Comparison of ENCODE assay signal across 8 cellular contexts in the genomic region with DNA sequence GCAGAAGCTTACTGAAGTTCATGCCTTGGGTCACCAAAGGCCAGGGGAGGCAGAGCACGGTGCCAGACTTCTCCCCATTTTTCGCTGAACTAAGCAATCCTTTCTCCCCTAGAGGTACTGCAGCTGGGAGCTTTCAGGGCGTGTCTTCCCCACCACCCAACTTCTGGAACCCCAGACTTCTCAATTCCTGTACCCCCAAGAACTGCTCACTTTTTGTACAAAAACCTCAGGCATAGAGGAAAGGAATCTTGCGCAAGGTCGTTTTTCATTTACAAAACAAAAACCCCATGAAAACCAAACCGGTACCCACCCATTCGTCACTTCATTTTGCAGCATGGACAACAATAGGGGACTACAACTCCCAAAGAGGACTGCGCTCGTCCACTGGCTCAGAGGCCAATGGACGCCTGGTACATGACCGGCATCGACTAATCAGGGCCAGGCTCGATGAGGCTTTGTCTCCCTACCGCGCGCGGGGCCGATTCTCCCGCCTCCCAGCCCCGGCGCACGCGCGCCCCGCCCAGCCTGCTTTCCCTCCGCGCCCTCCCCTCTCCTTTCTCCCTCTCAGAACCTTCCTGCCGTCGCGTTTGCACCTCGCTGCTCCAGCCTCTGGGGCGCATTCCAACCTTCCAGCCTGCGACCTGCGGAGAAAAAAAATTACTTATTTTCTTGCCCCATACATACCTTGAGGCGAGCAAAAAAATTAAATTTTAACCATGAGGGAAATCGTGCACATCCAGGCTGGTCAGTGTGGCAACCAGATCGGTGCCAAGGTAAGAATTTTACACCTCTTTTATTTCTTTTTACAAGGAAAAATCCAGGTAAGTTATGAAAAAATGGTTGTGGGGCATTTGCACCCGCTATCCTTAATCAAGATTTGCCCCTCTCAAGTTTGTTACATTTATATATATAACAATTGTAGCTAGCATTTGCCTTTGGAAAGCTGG. TPM values are rescaled to one million over a fixed set of nuclear protein-coding genes. Genes with fewer than 3 reads are reported as not detected.
DNase-seq lines count a peak whose midpoint lies in the region; ATAC-seq, FAIRE-seq and TF ChIP-seq lines count a peak whose summit lies in the region.

A gene (plus strand): TSS at position 562 of the 947 bp plus-strand sequence. CDS start 155 bp downstream, at position 717.

- peak within 1 kb of the TSS; percentile 94 to 95 for H3K27ac ChIP-seq in lung (ENCODE audit: low read depth in 1 of 2, low read length in 1 of 2)

- no peaks in the 10 kb centered on the region for H3K27me3 ChIP-seq in lung (ENCODE audit: control insufficient read depth, insufficient read depth)

- peak within 1 kb of the TSS; percentile 58 for H3K4me3 ChIP-seq in lung

- peaks cover 7 to 10% of the 10 kb centered on the region in 2 donors for H3K4me1 ChIP-seq in lung (ENCODE audit: control insufficient read depth in 2 of 2, insufficient read depth in 2 of 2, low read length in 2 of 2)

- no peaks in the 10 kb centered on the region for H3K9me3 ChIP-seq in lung (ENCODE audit: control insufficient read depth in 2 of 2, insufficient read depth in 1 of 2, low read length in 1 of 2)

- WGBS in lung, 2 donors = 0 to 1% methylated on average over 38 of the region's 38 CpGs

- POLR2A ChIA-PET in activated CD8-positive, alpha-beta memory T cell treated with anti-CD3 and anti-CD28 coated beads for 36 hours (lab: Charles Lee) = interaction anchor here (0.6 to 8.4 kb wide), 6 partner anchors 8 to 105 kb away, joined by 3 to 98 read pairs (median 7); no protein-coding TSS in a partner anchor

- DNase-seq in CD1c-positive myeloid dendritic cell (ENCODE audit: extremely low spot score) (peak; percentile 98), HTR-8/SVneo (ENCODE audit: insufficient read length, low spot score) (peak; percentile 93), NOMO-1 treated with DMSO at 0.1 percent for 48 hours (lab: John Stamatoyannopoulos, UW; ENCODE audit: unreplicated experiment) (peak; percentile 99), lung (ENCODE audit: low spot score) (peak; percentile 96)
- peak; percentile 88 for DNase-seq in effector CD8-positive, alpha-beta T cell (lab: John Stamatoyannopoulos, UW)
- peak; percentile 89 to 94 (median 91) for DNase-seq in stimulated activated CD4-positive, alpha-beta T cell treated with anti-CD3 and anti-CD28 coated beads, TNF-alpha, amount 100 ng/mL, for 24 hours (ENCODE audit: low read depth in 3 of 3)

- TF ChIP-seq CTCF in lung (IDR thresholded peaks at IDR 0.05; ENCODE audit: control extremely low read depth, extremely low read depth) = no peak

- CTCF ChIA-PET in activated CD8-positive, alpha-beta memory T cell treated with anti-CD3 and anti-CD28 coated beads for 36 hours (lab: Charles Lee) = interaction anchor here (1.5 to 5.5 kb wide), 6 partner anchors 8 to 41 kb away, joined by 5 to 64 read pairs (median 28); no protein-coding TSS in a partner anchor

- FAIRE-seq in HTR-8/SVneo (lab: Jason Lieb, UNC) = peak; percentile 81

- ATAC-seq in GM19438 (IDR thresholded peaks at IDR 0.05; ENCODE audit: low read depth, unreplicated experiment) (peak; percentile 31), lung (ENCODE audit: insufficient read depth, low FRiP score) (peak; percentile 62)

- H3K36me3 ChIP-seq in lung (ENCODE audit: control insufficient read depth in 2 of 2, insufficient read depth in 2 of 2, low read length in 2 of 2) = peaks cover 6 to 12% of the 10 kb centered on the region in 2 donors

RNA-seq across cellular contexts. Expression of the gene that starts here (rescaled TPM):
- 1,000 to 10,000 TPM; 1,549 to 1,571 TPM for total RNA-seq in activated CD8-positive, alpha-beta memory T cell treated with anti-CD3 and anti-CD28 coated beads for 36 hours
- 100 to 1,000 TPM; 292 to 403 TPM for total RNA-seq in lung
- 100 to 1,000 TPM; 171 to 303 TPM for polyA plus RNA-seq in lung

Comparison
In these comparisons a context has a peak if more than half of its experiments do, and no peak if none do; other contexts are left out.
1. Peak in every context shown above with its lines: DNase-seq, ATAC-seq, H3K4me3 ChIP-seq and H3K27ac ChIP-seq.